17 cellular contexts compared by ENCODE assay signal in the genomic region with DNA sequence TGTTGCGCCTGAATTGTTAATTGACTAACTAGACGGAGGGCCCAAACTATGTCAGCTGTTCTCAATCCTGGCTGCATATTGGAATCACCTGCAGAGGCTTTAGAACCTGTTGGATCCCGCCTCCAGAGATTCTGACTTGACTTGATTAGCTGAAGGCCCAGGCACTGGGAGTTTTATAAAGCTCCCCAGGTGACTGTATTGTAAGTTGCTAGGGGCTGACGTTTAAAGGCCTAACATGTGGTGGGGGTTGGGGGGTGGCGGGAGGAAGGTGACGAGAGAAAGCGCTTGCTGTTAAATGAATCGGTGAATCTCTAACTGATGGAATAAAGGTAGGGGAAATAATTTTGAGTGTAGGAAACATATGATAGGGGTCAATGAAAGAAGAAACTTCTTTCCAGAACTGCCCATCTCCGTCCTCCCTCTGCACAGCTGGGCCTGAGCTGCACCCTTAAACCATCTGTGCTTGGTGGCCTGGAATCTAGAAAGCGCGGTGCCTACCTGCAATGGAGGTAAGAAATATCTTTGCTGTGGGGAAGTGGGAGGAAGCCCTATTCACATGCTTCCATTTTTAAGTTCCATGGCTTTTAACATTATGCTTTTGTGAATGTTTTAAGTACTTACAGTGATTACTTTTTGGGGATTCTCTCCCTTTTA.
A peak's percentile ranks its signal among the peaks of the same experiment; 100 is the strongest.
DNase-seq lines count a peak whose midpoint lies in the region; ATAC-seq and TF ChIP-seq lines count a peak whose summit lies in the region.
"Had no signal": no experiment of that assay in that cellular context is flagged by ENCODE, and none has a peak within 500 bp of the region (broad histone marks: within the 10 kb centered on the region; RNA-seq: fewer than 3 reads in every experiment).

No MANE protein-coding gene starts in this region.

- H3K4me2 ChIP-seq in mesendoderm (ENCODE audit: low read length) = no peak overlapping the region

- H3K36me3 ChIP-seq in ES-I3 (ENCODE audit: insufficient read depth, low read length) (no peaks in the 10 kb centered on the region), mesendoderm (ENCODE audit: control insufficient read depth, insufficient read depth, low read length) (no peaks in the 10 kb centered on the region), SJCRH30 (no peaks in the 10 kb centered on the region)
- H3K36me3 ChIP-seq: Peyer's patch had no signal

- no peak overlapping the region for H2BK120ac ChIP-seq in mesendoderm (ENCODE audit: low read depth, low read length)

- H3K4ac ChIP-seq in mesendoderm (ENCODE audit: low read depth, low read length) = no peak overlapping the region

- no peak overlapping the region for H4K8ac ChIP-seq in mesendoderm (ENCODE audit: low read depth, low read length)

- H3K4me3 ChIP-seq in mesendoderm (ENCODE audit: low read length) = no peak overlapping the region
- H3K4me3 ChIP-seq in SJCRH30 = no peak overlapping the region
- H3K4me3 ChIP-seq: Peyer's patch had no signal

- no peaks in the 10 kb centered on the region for H3K4me1 Mint-ChIP-seq in natural killer cell

- H3K9ac ChIP-seq in ES-I3 (ENCODE audit: low read depth, low read length) (peak overlapping the region; percentile 7; the same call in 1 of the 2 replicates), mesendoderm (ENCODE audit: low read length) (no peak overlapping the region)

- no peak overlapping the region for H3K56ac ChIP-seq in mesendoderm (ENCODE audit: low read length)

- no peak for TF ChIP-seq CTCF in natural killer cell (IDR thresholded peaks at IDR 0.05)

- DNase-seq in NCI-H526 (lab: John Stamatoyannopoulos, UW) (peak; percentile 96), iPS DF 19.7 (ENCODE audit: low read depth, low spot score) (peak; percentile 38), mesendoderm (peak; percentile 42), natural killer cell (no peak), SJCRH30 (no peak), GM19238 (ENCODE audit: insufficient read length, low spot score) (no peak)
- DNase-seq: AML-193, DMS79 treated with DMSO at 0.1 percent for 48 hours, NCI-H1048, NCI-H1436, NCI-H1930, NCI-H2171, Peyer's patch had no signal

- H3K79me1 ChIP-seq in mesendoderm (ENCODE audit: low read length) = no peaks in the 10 kb centered on the region

- H3K9me3 Mint-ChIP-seq in natural killer cell = peaks cover 0 to 4% of the 10 kb centered on the region in 2 donors

- H2BK5ac ChIP-seq in mesendoderm (ENCODE audit: low read length) = no peak overlapping the region

- no peak overlapping the region for H2AK5ac ChIP-seq in mesendoderm (ENCODE audit: low read length)

- intact Hi-C loops in natural killer cell (cut with micrococcal nuclease) = no loop called here

- ATAC-seq in natural killer cell = no peak
- ATAC-seq in SK-N-SH treated with all-trans-retinoic acid at 6 μM for 48 hours = no peak

- no peaks in the 10 kb centered on the region for H3K79me2 ChIP-seq in mesendoderm (ENCODE audit: control insufficient read depth, insufficient read depth, low read length)

- H3K18ac ChIP-seq in mesendoderm (ENCODE audit: low read length) = peak overlapping the region; percentile 51

- 100% methylated on average over 1 of the region's 11 CpGs for WGBS in mesendoderm (ENCODE audit: extremely low coverage, insufficient coverage, low lambda C conversion rate)

- H3K36me3 Mint-ChIP-seq in natural killer cell = no peaks in the 10 kb centered on the region

- H3K4me3 Mint-ChIP-seq in natural killer cell = no peak overlapping the region

- H3K27me3 Mint-ChIP-seq in natural killer cell (ENCODE audit: low read depth in 2 of 2) = peaks cover 3 to 6% of the 10 kb centered on the region in 2 donors

- H3K27ac Mint-ChIP-seq in natural killer cell = no peak overlapping the region

- H3K9me3 ChIP-seq in ES-I3 (ENCODE audit: control insufficient read depth, insufficient read depth, low read length) (peaks cover 5% of the 10 kb centered on the region), SJCRH30 (replicated peaks) (no peaks in the 10 kb centered on the region)
- H3K9me3 ChIP-seq: Peyer's patch had no signal

- H3K27ac ChIP-seq in mesendoderm (ENCODE audit: low read depth, low read length) = no peak overlapping the region
- H3K27ac ChIP-seq in SJCRH30 = no peak overlapping the region
- H3K27ac ChIP-seq: 22Rv1, C4-2B, Peyer's patch had no signal

- no peak overlapping the region for H3K23ac ChIP-seq in mesendoderm (ENCODE audit: low read length)

- no peak overlapping the region for H4K5ac ChIP-seq in mesendoderm (ENCODE audit: low read length)

- H2BK15ac ChIP-seq in mesendoderm (replicated peaks; ENCODE audit: low read depth) = no peak overlapping the region

- H3K4me1 ChIP-seq in ES-I3 (ENCODE audit: insufficient read depth, low read length) (peaks cover 3% of the 10 kb centered on the region; the same call in 1 of the 2 replicates), mesendoderm (ENCODE audit: control insufficient read depth, low read depth, low read length) (no peaks in the 10 kb centered on the region), SJCRH30 (no peaks in the 10 kb centered on the region)
- H3K4me1 ChIP-seq: Peyer's patch had no signal

- H3K27me3 ChIP-seq in mesendoderm (ENCODE audit: insufficient read depth, low read length, poor library complexity) (no peaks in the 10 kb centered on the region), SJCRH30 (no peaks in the 10 kb centered on the region)
- H3K27me3 ChIP-seq: Peyer's patch had no signal

TF ChIP-seq in SK-N-SH treated with all-trans-retinoic acid at 6 μM for 48 hours, 23 proteins besides CTCF, POLR2A, EP300 and RAD21:
- no peak for TF ChIP-seq BACH2 (CRISPR knock-in tag; IDR thresholded peaks at IDR 0.05; ENCODE audit: borderline replicate concordance)
- TF ChIP-seq ZNF8 (CRISPR knock-in tag; IDR thresholded peaks at IDR 0.05) = no peak
- TF ChIP-seq GLIS3 (CRISPR knock-in tag; IDR thresholded peaks at IDR 0.05) = no peak
- TF ChIP-seq CSRNP3 (CRISPR knock-in tag; IDR thresholded peaks at IDR 0.05) = no peak
- TF ChIP-seq PATZ1 (CRISPR knock-in tag; IDR thresholded peaks at IDR 0.05; ENCODE audit: borderline replicate concordance) = no peak
- TF ChIP-seq, protein P1, sequence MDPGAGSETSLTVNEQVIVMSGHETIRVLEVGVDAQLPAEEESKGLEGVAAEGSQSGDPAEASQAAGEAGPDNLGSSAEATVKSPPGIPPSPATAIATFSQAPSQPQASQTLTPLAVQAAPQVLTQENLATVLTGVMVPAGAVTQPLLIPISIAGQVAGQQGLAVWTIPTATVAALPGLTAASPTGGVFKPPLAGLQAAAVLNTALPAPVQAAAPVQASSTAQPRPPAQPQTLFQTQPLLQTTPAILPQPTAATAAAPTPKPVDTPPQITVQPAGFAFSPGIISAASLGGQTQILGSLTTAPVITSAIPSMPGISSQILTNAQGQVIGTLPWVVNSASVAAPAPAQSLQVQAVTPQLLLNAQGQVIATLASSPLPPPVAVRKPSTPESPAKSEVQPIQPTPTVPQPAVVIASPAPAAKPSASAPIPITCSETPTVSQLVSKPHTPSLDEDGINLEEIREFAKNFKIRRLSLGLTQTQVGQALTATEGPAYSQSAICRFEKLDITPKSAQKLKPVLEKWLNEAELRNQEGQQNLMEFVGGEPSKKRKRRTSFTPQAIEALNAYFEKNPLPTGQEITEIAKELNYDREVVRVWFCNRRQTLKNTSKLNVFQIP (CRISPR knock-in tag; IDR thresholded peaks at IDR 0.05; ENCODE audit: borderline replicate concordance, low read depth) = no peak
- no peak for TF ChIP-seq SNAI2 (CRISPR knock-in tag; IDR thresholded peaks at IDR 0.05)
- no peak for TF ChIP-seq ISL1 (CRISPR knock-in tag; IDR thresholded peaks at IDR 0.05)
- no peak for TF ChIP-seq ARNTL (CRISPR knock-in tag; IDR thresholded peaks at IDR 0.05; ENCODE audit: borderline replicate concordance, low read depth)

Comparison
In these comparisons a context has a peak if more than half of its experiments do, and no peak if none do; other contexts are left out.
1. DNase-seq: peak in NCI-H526 (2 of 2), iPS DF 19.7 (single experiment) and mesendoderm (single experiment); none in natural killer cell (single experiment), SJCRH30 (0 of 2) and GM19238 (single experiment).